ENCODE assay signal across 1 cellular context in the genomic region with DNA sequence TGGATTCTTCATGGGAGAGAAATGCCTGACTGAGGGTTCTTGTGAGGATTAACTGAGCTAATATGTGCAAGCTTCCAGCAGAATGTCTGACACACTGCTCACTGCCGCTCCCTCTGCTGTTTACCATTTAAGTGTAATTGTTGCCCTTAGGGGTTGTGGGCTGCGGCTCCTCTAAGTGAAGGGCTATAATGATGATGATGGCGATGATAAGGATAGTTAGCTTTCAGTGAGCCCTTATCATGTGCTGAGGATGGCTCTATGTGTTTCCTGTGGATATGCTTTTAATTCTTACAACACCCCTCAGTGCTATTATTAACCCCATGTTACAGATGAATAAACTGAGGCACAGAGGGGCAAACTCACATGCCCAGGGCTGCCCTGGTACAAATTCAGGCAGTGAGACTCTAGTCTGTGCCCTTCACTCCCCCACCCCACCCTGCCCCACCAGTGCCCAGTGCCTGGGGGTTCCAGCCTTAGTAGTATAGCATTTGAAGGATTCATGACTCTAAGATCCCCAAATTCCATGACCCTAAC.
TF ChIP-seq lines count a peak whose summit lies in the region.

No MANE protein-coding gene starts in this region.

TF ChIP-seq in H1, 55 proteins besides CTCF, POLR2A, EP300 and RAD21:
- TF ChIP-seq JUN (IDR thresholded peaks at IDR 0.05; ENCODE audit: low read depth, low read length) (no peak), BRCA1 (IDR thresholded peaks at IDR 0.05; ENCODE audit: low read depth, low read length) (no peak), SP2 (IDR thresholded peaks at IDR 0.05; ENCODE audit: low read length) (no peak), KDM1A (IDR thresholded peaks at IDR 0.05; ENCODE audit: borderline replicate concordance, low read length) (no peak), HDAC2 (IDR thresholded peaks at IDR 0.05; ENCODE audit: borderline replicate concordance in 1 of 2, low read depth in 2 of 2, low read length in 2 of 2) (no peak), CEBPB (IDR thresholded peaks at IDR 0.05; ENCODE audit: low read depth, low read length) (no peak), SP1 (IDR thresholded peaks at IDR 0.05; ENCODE audit: low read depth, low read length) (no peak), JUND (IDR thresholded peaks at IDR 0.05; ENCODE audit: low read length) (no peak), EZH2 (IDR thresholded peaks at IDR 0.05; ENCODE audit: low read depth, low read length, severe bottlenecking) (no peak), CHD2 (IDR thresholded peaks at IDR 0.05; ENCODE audit: low read length) (no peak), TAF7 (optimal IDR thresholded peaks at IDR 0.05; ENCODE audit: borderline replicate concordance, low read depth, low read length) (no peak), EGR1 (IDR thresholded peaks at IDR 0.05; ENCODE audit: borderline replicate concordance, low read depth, low read length) (no peak), TBP (IDR thresholded peaks at IDR 0.05; ENCODE audit: low read depth, low read length) (no peak)
- TF ChIP-seq, protein P1, sequence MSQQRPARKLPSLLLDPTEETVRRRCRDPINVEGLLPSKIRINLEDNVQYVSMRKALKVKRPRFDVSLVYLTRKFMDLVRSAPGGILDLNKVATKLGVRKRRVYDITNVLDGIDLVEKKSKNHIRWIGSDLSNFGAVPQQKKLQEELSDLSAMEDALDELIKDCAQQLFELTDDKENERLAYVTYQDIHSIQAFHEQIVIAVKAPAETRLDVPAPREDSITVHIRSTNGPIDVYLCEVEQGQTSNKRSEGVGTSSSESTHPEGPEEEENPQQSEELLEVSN (IDR thresholded peaks at IDR 0.05), result no peak
TF ChIP-seq in H1: peak in this region for 0.
